In the genomic region with DNA sequence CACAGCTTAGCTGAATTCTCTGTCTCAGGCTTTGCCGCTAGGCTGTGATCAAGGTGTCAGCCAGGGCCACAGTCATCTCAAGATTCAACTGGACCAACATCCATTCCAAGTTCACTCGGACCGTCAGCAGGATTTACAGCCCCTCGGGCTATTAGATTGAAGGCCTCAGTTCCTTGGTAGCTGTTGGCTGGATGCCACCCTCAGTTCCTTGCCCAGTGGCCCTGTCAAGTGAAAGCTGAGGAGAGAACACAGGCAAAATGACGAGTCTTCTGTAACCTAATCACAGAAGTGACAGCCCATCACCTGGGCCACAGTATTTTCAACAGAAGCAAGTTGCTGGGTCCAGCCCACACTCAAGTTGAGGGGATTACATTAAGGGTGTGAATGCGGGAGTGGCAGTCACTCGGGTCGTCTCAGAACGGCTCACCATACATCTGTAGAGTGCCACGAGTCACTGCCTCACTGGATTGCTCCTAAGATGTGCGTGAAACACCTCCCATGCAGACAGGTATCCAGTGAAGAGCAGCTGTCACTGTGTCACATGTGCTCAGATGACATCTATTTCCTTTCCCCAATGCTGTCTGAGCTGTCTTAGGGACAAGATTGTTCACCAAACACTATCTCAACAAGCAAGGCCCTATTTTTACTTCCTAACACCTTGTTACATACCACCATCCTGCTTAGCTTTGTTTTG, we compare ENCODE assay signal across 22 cellular contexts.
DNase-seq lines count a peak whose midpoint lies in the region; ATAC-seq, FAIRE-seq and TF ChIP-seq lines count a peak whose summit lies in the region.
"Had no signal": no experiment of that assay in that cellular context is flagged by ENCODE, and none has a peak within 500 bp of the region (broad histone marks: within the 10 kb centered on the region; RNA-seq: fewer than 3 reads in every experiment).

No MANE protein-coding gene starts in this region.

- TF ChIP-seq POLR2A in GM12878 (IDR thresholded peaks at IDR 0.05; ENCODE audit: low read depth, low read length) (no peak), gastrocnemius medialis (IDR thresholded peaks at IDR 0.05) (no peak), uterus (IDR thresholded peaks at IDR 0.05) (no peak)

- H3K9me3 Mint-ChIP-seq in activated T-cell treated with anti-CD3 and anti-CD28 coated beads, Interleukin-2, amount 50 U/mL, for 72 hours = no peaks in the 10 kb centered on the region
- no peaks in the 10 kb centered on the region for H3K9me3 Mint-ChIP-seq in activated T-cell treated with anti-CD3 and anti-CD28 coated beads, Interleukin-2, amount 50 U/mL, for 4 hours

- TF ChIP-seq RAD21 in GM12878 (IDR thresholded peaks at IDR 0.05; ENCODE audit: insufficient read depth, low read depth, low read length) = no peak

- ATAC-seq in activated T-cell treated with anti-CD3 and anti-CD28 coated beads, Interleukin-2, amount 50 U/mL, for 72 hours (replicated peaks in 1 of 2) = peak; percentile 22 to 35
- no peak for ATAC-seq in activated T-cell treated with anti-CD3 and anti-CD28 coated beads, Interleukin-2, amount 50 U/mL, for 4 hours
- ATAC-seq in GM12878 = no peak
- ATAC-seq in gastrocnemius medialis = peak; percentile 45 to 54
- ATAC-seq in HG02884 (IDR thresholded peaks at IDR 0.05; ENCODE audit: unreplicated experiment) = no peak
- ATAC-seq: K562 had no signal

- intact Hi-C loops in GM12878 (cut with micrococcal nuclease; ENCODE audit: unreplicated experiment) = no loop called here
- intact Hi-C loops in gastrocnemius medialis (cut with DNase I; ENCODE audit: low total_unique reads) = loop anchor here (5.0 kb wide), 1 partner anchor 43 kb away; no protein-coding TSS in a partner anchor
- intact Hi-C loops in uterus (cut with DNase I; ENCODE audit: low total_unique reads) = no loop called here

- CTCF ChIA-PET in GM12878 (lab: Yijun Ruan, JAX) = interaction anchor here (1.0 to 1.4 kb wide), 3 partner anchors 9 to 21 kb away, joined by 3 to 4 read pairs (median 4); no protein-coding TSS in a partner anchor

- 89% methylated on average over 11 of the region's 11 CpGs for WGBS in GM12878 (ENCODE audit: insufficient coverage, insufficient replicate concordance, low lambda C conversion rate, missing lambda C conversion rate)

- H3K4me2 ChIP-seq in GM12878 (ENCODE audit: control insufficient read depth, insufficient read depth) = no peak overlapping the region

- H3K4me1 ChIP-seq in GM12878 (ENCODE audit: control insufficient read depth, insufficient read depth, low read length) (no peaks in the 10 kb centered on the region), gastrocnemius medialis (peaks cover 37 to 44% of the 10 kb centered on the region in 2 donors), uterus (no peaks in the 10 kb centered on the region)

- no peaks in the 10 kb centered on the region for H3K79me2 ChIP-seq in GM12878 (ENCODE audit: control insufficient read depth, insufficient read depth, low read length)

- H3K27ac Mint-ChIP-seq in activated T-cell treated with anti-CD3 and anti-CD28 coated beads, Interleukin-2, amount 50 U/mL, for 72 hours = no peak overlapping the region
- H3K27ac Mint-ChIP-seq: B cell had no signal

- H2AFZ ChIP-seq in GM12878 (ENCODE audit: control insufficient read depth, low read depth, low read length) = no peak overlapping the region

- RAD21 ChIA-PET in GM12878 (lab: Charles Lee; ENCODE audit: unreplicated experiment) = no interaction called here

- no peak for FAIRE-seq in GM12878 (lab: Jason Lieb, UNC)
- FAIRE-seq: GM12892, GM18507, H1, K562 had no signal

- in situ Hi-C loops in GM12878 (cut with MboI) (no loop called here), gastrocnemius medialis (cut with MboI; ENCODE audit: low sequenced_read_pairs in 4 of 4) (no loop called here)

- H3K4me3 ChIP-seq in GM12864 (ENCODE audit: low read depth, low read length) (no peak overlapping the region), GM12878 (no peak overlapping the region), gastrocnemius medialis (no peak overlapping the region), uterus (no peak overlapping the region)
- H3K4me3 ChIP-seq: K562 had no signal

- no peaks in the 10 kb centered on the region for H4K20me1 ChIP-seq in GM12878 (ENCODE audit: control insufficient read depth, insufficient read depth)

- H3K36me3 ChIP-seq in GM12878 (ENCODE audit: control insufficient read depth in 2 of 2, insufficient read depth in 2 of 2, low read length in 1 of 2) (no peaks in the 10 kb centered on the region), gastrocnemius medialis (peaks cover 0 to 6% of the 10 kb centered on the region in 2 donors), uterus (no peaks in the 10 kb centered on the region)

- no peak for DNase-seq in activated T-cell treated with anti-CD3 and anti-CD28 coated beads, Interleukin-2, amount 50 U/mL, for 72 hours
- no peak for DNase-seq in activated T-cell treated with anti-CD3 and anti-CD28 coated beads, Interleukin-2, amount 50 U/mL, for 4 hours
- DNase-seq in GM12864 (ENCODE audit: low read depth) (peak; percentile 12), GM12878 (ENCODE audit: low read depth, low spot score) (no peak), gastrocnemius medialis (peak in 1 of 2 donors; percentile 45), NCI-H82 (lab: John Stamatoyannopoulos, UW) (no peak), uterus (no peak)
- DNase-seq: Calu3; GF-D8; NCI-H1105; NCI-H2081; NCI-H2171 treated with DMSO at 0.1 percent for 48 hours; NCI-H446; NCI-H526 treated with DMSO at 0.1 percent for 48 hours; NK-92 treated with Interleukin-12 subunit alpha and Interleukin-12 subunit beta, amount 100 ng/mL, for 24 hours; SHP77 treated with DMSO at 0.1 percent for 48 hours had no signal

- H3K9me3 ChIP-seq in GM12878 (replicated peaks; ENCODE audit: control insufficient read depth, insufficient read depth, low read length) (no peaks in the 10 kb centered on the region), gastrocnemius medialis (no peaks in the 10 kb centered on the region), uterus (no peaks in the 10 kb centered on the region)

- SMC1A ChIA-PET in GM12878 (lab: Charles Lee; ENCODE audit: uncharacterized antibody, unreplicated experiment) = no interaction called here

- no peaks in the 10 kb centered on the region for H3K27me3 Mint-ChIP-seq in activated T-cell treated with anti-CD3 and anti-CD28 coated beads, Interleukin-2, amount 50 U/mL, for 72 hours (ENCODE audit: low read depth)
- H3K27me3 Mint-ChIP-seq in activated T-cell treated with anti-CD3 and anti-CD28 coated beads, Interleukin-2, amount 50 U/mL, for 4 hours (ENCODE audit: low read depth) = no peaks in the 10 kb centered on the region
- H3K27me3 Mint-ChIP-seq: B cell had no signal

- H3K27me3 ChIP-seq in GM12878 (replicated peaks in 1 of 2; ENCODE audit: control insufficient read depth in 2 of 2, insufficient read depth in 2 of 2, low read length in 1 of 2) (no peaks in the 10 kb centered on the region), gastrocnemius medialis (no peaks in the 10 kb centered on the region), uterus (no peaks in the 10 kb centered on the region)

- peaks cover 8% of the 10 kb centered on the region for H3K4me1 Mint-ChIP-seq in activated T-cell treated with anti-CD3 and anti-CD28 coated beads, Interleukin-2, amount 50 U/mL, for 72 hours (ENCODE audit: low read depth)
- peaks cover 24% of the 10 kb centered on the region for H3K4me1 Mint-ChIP-seq in activated T-cell treated with anti-CD3 and anti-CD28 coated beads, Interleukin-2, amount 50 U/mL, for 4 hours (ENCODE audit: low read depth)

- TF ChIP-seq EP300 in GM12878 (IDR thresholded peaks at IDR 0.05; ENCODE audit: borderline replicate concordance in 1 of 2, control insufficient read depth in 1 of 2, low read depth in 2 of 2, low read length in 2 of 2) = no peak

- BruUV-seq in GM12878 (replicated peaks; lab: Mats Ljungman, UMichigan) = no TSS peak

- H3K27ac ChIP-seq in GM12878 (ENCODE audit: control insufficient read depth, insufficient read depth) (no peak overlapping the region), gastrocnemius medialis (peak overlapping the region; percentile 57 to 75 (median 72)), uterus (no peak overlapping the region)

- H3K4me3 Mint-ChIP-seq in activated T-cell treated with anti-CD3 and anti-CD28 coated beads, Interleukin-2, amount 50 U/mL, for 72 hours = no peak overlapping the region
- no peak overlapping the region for H3K4me3 Mint-ChIP-seq in activated T-cell treated with anti-CD3 and anti-CD28 coated beads, Interleukin-2, amount 50 U/mL, for 4 hours
- H3K4me3 Mint-ChIP-seq: B cell had no signal

- H3K36me3 Mint-ChIP-seq in activated T-cell treated with anti-CD3 and anti-CD28 coated beads, Interleukin-2, amount 50 U/mL, for 72 hours (ENCODE audit: insufficient read depth in 2 of 2) = no peaks in the 10 kb centered on the region
- peaks cover 4% of the 10 kb centered on the region for H3K36me3 Mint-ChIP-seq in activated T-cell treated with anti-CD3 and anti-CD28 coated beads, Interleukin-2, amount 50 U/mL, for 4 hours (ENCODE audit: insufficient read depth)

- POLR2A ChIA-PET in GM12878 (lab: Charles Lee) = no interaction called here

- TF ChIP-seq CTCF in GM12864 (IDR thresholded peaks at IDR 0.05; ENCODE audit: low read depth, low read length, missing control alignments) = no peak
- no peak for TF ChIP-seq CTCF in GM12878 (IDR thresholded peaks at IDR 0.05 in 2 of 3, conservative IDR thresholded peaks at IDR 0.05 in 1 of 3; ENCODE audit: control insufficient read depth in 2 of 3, extremely low read depth in 1 of 3, insufficient read depth in 1 of 3, low read depth in 3 of 3, low read length in 3 of 3)
- no peak for TF ChIP-seq CTCF in gastrocnemius medialis (IDR thresholded peaks at IDR 0.05 in 4 of 5, conservative IDR thresholded peaks at IDR 0.05 in 1 of 5)
- TF ChIP-seq CTCF in uterus (IDR thresholded peaks at IDR 0.05) = no peak

- H3K9ac ChIP-seq in GM12878 (ENCODE audit: control insufficient read depth, insufficient read depth, low read length) = no peak overlapping the region

TF ChIP-seq in GM12878, 131 proteins besides CTCF, POLR2A, EP300 and RAD21:
- TF ChIP-seq, protein P1, sequence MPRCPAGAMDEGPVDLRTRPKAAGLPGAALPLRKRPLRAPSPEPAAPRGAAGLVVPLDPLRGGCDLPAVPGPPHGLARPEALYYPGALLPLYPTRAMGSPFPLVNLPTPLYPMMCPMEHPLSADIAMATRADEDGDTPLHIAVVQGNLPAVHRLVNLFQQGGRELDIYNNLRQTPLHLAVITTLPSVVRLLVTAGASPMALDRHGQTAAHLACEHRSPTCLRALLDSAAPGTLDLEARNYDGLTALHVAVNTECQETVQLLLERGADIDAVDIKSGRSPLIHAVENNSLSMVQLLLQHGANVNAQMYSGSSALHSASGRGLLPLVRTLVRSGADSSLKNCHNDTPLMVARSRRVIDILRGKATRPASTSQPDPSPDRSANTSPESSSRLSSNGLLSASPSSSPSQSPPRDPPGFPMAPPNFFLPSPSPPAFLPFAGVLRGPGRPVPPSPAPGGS (IDR thresholded peaks at IDR 0.05; ENCODE audit: borderline replicate concordance, insufficient read depth, low read depth, low read length, poor library complexity, severe bottlenecking) = peak; percentile 74
- no peak for TF ChIP-seq ZNF217 (IDR thresholded peaks at IDR 0.05)

Comparison
In these comparisons a context has a peak if more than half of its experiments do, and no peak if none do; other contexts are left out.
1. ATAC-seq: peak in activated T-cell treated with anti-CD3 and anti-CD28 coated beads, Interleukin-2, amount 50 U/mL, for 72 hours (2 of 2) and gastrocnemius medialis (2 of 2); none in activated T-cell treated with anti-CD3 and anti-CD28 coated beads, Interleukin-2, amount 50 U/mL, for 4 hours (0 of 2), GM12878 (single experiment) and HG02884 (single experiment).
2. H3K27ac ChIP-seq: peak in gastrocnemius medialis (4 of 4); none in GM12878 (single experiment) and uterus (0 of 2).